10 cellular contexts compared by ENCODE assay signal in genomic region chr5:132500244-132500930, GRCh38. TPM values are rescaled to one million over a fixed set of nuclear protein-coding genes. Genes with fewer than 3 reads are reported as not detected.
DNase-seq lines count a peak whose midpoint lies in the region; ATAC-seq, FAIRE-seq and TF ChIP-seq lines count a peak whose summit lies in the region.
"Had no signal": no experiment of that assay in that cellular context is flagged by ENCODE, and none has a peak within 500 bp of the region (broad histone marks: within the 10 kb centered on the region; RNA-seq: fewer than 3 reads in every experiment).

No MANE protein-coding gene starts in this region.

- POLR2A ChIA-PET in CD8-positive, alpha-beta T cell (lab: Charles Lee), result interaction anchor here (0.8 to 5.3 kb wide), 10 partner anchors 11 to 229 kb away, joined by 3 to 47 read pairs (median 5); partner anchors contain the start of genes IRF1 and SLC22A5

- FAIRE-seq in pancreas (lab: Jason Lieb, UNC), result no peak

- H3K4me1 ChIP-seq in CD8-positive, alpha-beta T cell (ENCODE audit: insufficient read depth, low read length), result peaks cover 35% of the 10 kb centered on the region
- H3K4me1 ChIP-seq in effector memory CD4-positive, alpha-beta T cell (ENCODE audit: control insufficient read depth, insufficient read depth, low read length, poor library complexity, severe bottlenecking), result peaks cover 30% of the 10 kb centered on the region
- peaks cover 15 to 55% (median 24%) of the 10 kb centered on the region in 3 donors for H3K4me1 ChIP-seq in pancreas

- H3K9me3 Mint-ChIP-seq in CD8-positive, alpha-beta T cell, result no peaks in the 10 kb centered on the region
- H3K9me3 Mint-ChIP-seq in nephron progenitor cell, result no peaks in the 10 kb centered on the region

- H3K36me3 Mint-ChIP-seq in CD8-positive, alpha-beta T cell, result peaks cover 2% of the 10 kb centered on the region
- no peaks in the 10 kb centered on the region for H3K36me3 Mint-ChIP-seq in nephron progenitor cell (ENCODE audit: low read depth)

- H3K4me3 Mint-ChIP-seq in CD8-positive, alpha-beta T cell, result no peak overlapping the region
- no peak overlapping the region for H3K4me3 Mint-ChIP-seq in nephron progenitor cell

- CTCF ChIA-PET in CD8-positive, alpha-beta T cell (lab: Charles Lee), result interaction anchor here (0.7 to 12.7 kb wide), 36 partner anchors 9 to 329 kb away, joined by 3 to 425 read pairs (median 6); partner anchors contain the start of genes IRF1, SHROOM1 and SLC22A5

- H3K27ac ChIP-seq in CD8-positive, alpha-beta T cell (ENCODE audit: low read depth, low read length), result no peak overlapping the region
- peak overlapping the region; percentile 37 for H3K27ac ChIP-seq in effector memory CD4-positive, alpha-beta T cell (ENCODE audit: insufficient read depth, low read length, poor library complexity, severe bottlenecking)
- peak overlapping the region; percentile 19 to 97 (median 76) for H3K27ac ChIP-seq in pancreas
- H3K27ac ChIP-seq: SK-N-MC had no signal

- intact Hi-C loops in CD8-positive, alpha-beta T cell (cut with DNase I, micrococcal nuclease), result loop anchor here in 1 of 2 experiments (2.0 kb wide), 2 partner anchors 228 to 436 kb away; no protein-coding TSS in a partner anchor
- intact Hi-C loops in pancreas (cut with DNase I), result loop anchor here in 2 of 3 donors (2.0 to 10.0 kb wide), 2 partner anchors 116 to 118 kb away; no protein-coding TSS in a partner anchor

- no peaks in the 10 kb centered on the region for H3K9me3 ChIP-seq in CD8-positive, alpha-beta T cell (ENCODE audit: low read length)
- no peaks in the 10 kb centered on the region for H3K9me3 ChIP-seq in effector memory CD4-positive, alpha-beta T cell (ENCODE audit: control insufficient read depth, low read length)
- no peaks in the 10 kb centered on the region for H3K9me3 ChIP-seq in pancreas

- peak overlapping the region; percentile 30 for H3K27ac Mint-ChIP-seq in CD8-positive, alpha-beta T cell
- H3K27ac Mint-ChIP-seq in nephron progenitor cell, result no peak overlapping the region

- TF ChIP-seq CTCF in CD8-positive, alpha-beta T cell (IDR thresholded peaks at IDR 0.05), result no peak
- no peak for TF ChIP-seq CTCF in pancreas (IDR thresholded peaks at IDR 0.05)
- TF ChIP-seq CTCF in nephron progenitor cell (IDR thresholded peaks at IDR 0.05), result no peak

- peak in 1 of 7 experiments; percentile 50 for DNase-seq in CD8-positive, alpha-beta T cell
- DNase-seq in NAMALWA (ENCODE audit: low spot score), result peak; percentile 31
- no peak for DNase-seq in effector memory CD4-positive, alpha-beta T cell
- DNase-seq in pancreas, result peak in 1 of 6 donors; percentile 19
- no peak for DNase-seq in NCI-H345 treated with DMSO at 0.1 percent for 48 hours (lab: John Stamatoyannopoulos, UW; ENCODE audit: unreplicated experiment)
- no peak for DNase-seq in nephron progenitor cell
- no peak for DNase-seq in A172 (ENCODE audit: low spot score)

- peaks cover 39% of the 10 kb centered on the region for H3K4me1 Mint-ChIP-seq in CD8-positive, alpha-beta T cell (ENCODE audit: low read depth)
- H3K4me1 Mint-ChIP-seq in nephron progenitor cell, result peaks cover 20% of the 10 kb centered on the region

- no peaks in the 10 kb centered on the region for H3K36me3 ChIP-seq in CD8-positive, alpha-beta T cell (ENCODE audit: insufficient read depth, low read length)
- no peaks in the 10 kb centered on the region for H3K36me3 ChIP-seq in effector memory CD4-positive, alpha-beta T cell (ENCODE audit: control insufficient read depth, insufficient read depth, low read length)
- no peaks in the 10 kb centered on the region for H3K36me3 ChIP-seq in pancreas

- no peaks in the 10 kb centered on the region for H3K27me3 ChIP-seq in CD8-positive, alpha-beta T cell (ENCODE audit: insufficient read depth, low read length)
- no peaks in the 10 kb centered on the region for H3K27me3 ChIP-seq in effector memory CD4-positive, alpha-beta T cell (replicated peaks; ENCODE audit: control insufficient read depth, insufficient read depth, low read length, poor library complexity, severe bottlenecking)
- H3K27me3 ChIP-seq in pancreas, result no peaks in the 10 kb centered on the region

- H3K4me3 ChIP-seq in CD8-positive, alpha-beta T cell (ENCODE audit: low read depth, low read length), result no peak overlapping the region
- no peak overlapping the region for H3K4me3 ChIP-seq in effector memory CD4-positive, alpha-beta T cell (ENCODE audit: insufficient read depth, low read depth, low read length, poor library complexity, severe bottlenecking)
- no peak overlapping the region for H3K4me3 ChIP-seq in pancreas
- H3K4me3 ChIP-seq: SK-N-MC had no signal

- H3K27me3 Mint-ChIP-seq in CD8-positive, alpha-beta T cell (ENCODE audit: low read depth), result no peaks in the 10 kb centered on the region
- H3K27me3 Mint-ChIP-seq in nephron progenitor cell (ENCODE audit: low read depth, poor library complexity), result peaks cover 16% of the 10 kb centered on the region

- ATAC-seq in CD8-positive, alpha-beta T cell, result no peak
- ATAC-seq in pancreas (no peak), GM21381 (IDR thresholded peaks at IDR 0.05; ENCODE audit: unreplicated experiment) (no peak)

- WGBS in pancreas, 2 donors, result 93 to 99% methylated on average over 6 of the region's 6 CpGs

RNA-seq across cellular contexts. Expression of gene IRF1, which starts 9.8 kb away (rescaled TPM):
- total RNA-seq in CD8-positive, alpha-beta T cell, result 1,000 to 10,000 TPM; 1,214 to 1,250 TPM
- 10 to 100 TPM in 4 of 6 donors, 1 to 10 TPM in 2; 7.0 to 28.0 (median 11.1) TPM for total RNA-seq in pancreas
- 10 to 100 TPM in 1 of 2 donors, 1 to 10 TPM in 1; 8.5 to 30.8 TPM for polyA plus RNA-seq in pancreas
- 4.0 and 9.1 TPM in 2 replicates for total RNA-seq in A172 (2014; rRNA removed; shearing (Covaris generic))

RNA-seq across cellular contexts. Expression of gene IL5, which starts 42.9 kb away (rescaled TPM):
- total RNA-seq in CD8-positive, alpha-beta T cell, result not detected
- not detected for total RNA-seq in pancreas
- not detected for polyA plus RNA-seq in pancreas
- not detected in 2 replicates for total RNA-seq in A172 (2014; rRNA removed; shearing (Covaris generic))
- total RNA-seq: dermis blood vessel endothelial cell had no signal

RNA-seq across cellular contexts. Expression of gene RAD50, which starts 56.4 kb away (rescaled TPM):
- 1 to 10 TPM; 8.0 to 8.7 TPM for total RNA-seq in CD8-positive, alpha-beta T cell
- 10 to 100 TPM; 11.3 to 21.1 (median 17.1) TPM for total RNA-seq in pancreas
- 1 to 10 TPM; 5.9 to 7.8 TPM for polyA plus RNA-seq in pancreas
- 31.6 and 32.5 TPM in 2 replicates for total RNA-seq in A172 (2014; rRNA removed; shearing (Covaris generic))

Comparison
In these comparisons a context has a peak if more than half of its experiments do, and no peak if none do; other contexts are left out.
1. RNA of gene IRF1, which starts 9.8 kb away (total RNA-seq): 1,214 to 1,250 TPM in CD8-positive, alpha-beta T cell; 7.0 to 28.0 TPM in pancreas and 4.0 to 9.1 TPM in A172; every median in the first group is over 10 times any median in the second.